In genomic region chr6:28104392-28105250, GRCh38 we compare ENCODE assay signal across 2 cellular contexts.
TF ChIP-seq lines count a peak whose summit lies in the region.

No MANE protein-coding gene starts in this region.

TF ChIP-seq in HEK293, 187 proteins besides CTCF, POLR2A, EP300 and RAD21 (continued from another document and continues in another):
- TF ChIP-seq ZNF488 (tag by site-specific recombination; IDR thresholded peaks at IDR 0.05) (no peak), ZBTB7A (tag by site-specific recombination; IDR thresholded peaks at IDR 0.05; ENCODE audit: low read depth) (no peak), ZBTB11 (tag by site-specific recombination; conservative IDR thresholded peaks at IDR 0.05; ENCODE audit: low read depth) (peak; percentile 98), ELK4 (IDR thresholded peaks at IDR 0.05; ENCODE audit: borderline replicate concordance, low read depth, low read length) (no peak), ZNF184 (tag by site-specific recombination; IDR thresholded peaks at IDR 0.05) (0 out of 2 replicates have a peak, but pooled peaks have one; percentile 7), ZNF10 (tag by site-specific recombination; IDR thresholded peaks at IDR 0.05) (no peak), BCL11B (tag by site-specific recombination; IDR thresholded peaks at IDR 0.05; ENCODE audit: low read depth) (peak; percentile 53; the same call in 1 of the 2 replicates), ZNF23 (tag by site-specific recombination; IDR thresholded peaks at IDR 0.05; ENCODE audit: borderline replicate concordance) (no peak), KLF8 (tag by site-specific recombination; IDR thresholded peaks at IDR 0.05) (peak; percentile 38; the same call in 1 of the 2 replicates), ZNF133 (tag by site-specific recombination; IDR thresholded peaks at IDR 0.05) (no peak), ZNF274 (IDR thresholded peaks at IDR 0.05; ENCODE audit: low read length) (no peak), ZNF274 (tag by site-specific recombination; IDR thresholded peaks at IDR 0.05; ENCODE audit: borderline replicate concordance) (no peak), SP2 (tag by site-specific recombination; IDR thresholded peaks at IDR 0.05) (peak; percentile 41), ZNF239 (tag by site-specific recombination; IDR thresholded peaks at IDR 0.05) (no peak), TSHZ1 (tag by site-specific recombination; IDR thresholded peaks at IDR 0.05; ENCODE audit: borderline replicate concordance) (no peak), ZNF692 (tag by site-specific recombination; IDR thresholded peaks at IDR 0.05) (peak; percentile 67; the same call in 1 of the 2 replicates), ZNF335 (tag by site-specific recombination; conservative IDR thresholded peaks at IDR 0.05) (peak; percentile 67), ZNF792 (tag by site-specific recombination; IDR thresholded peaks at IDR 0.05) (0 out of 2 replicates have a peak, but pooled peaks have one; percentile 34)

TF ChIP-seq in SK-N-SH, 30 proteins besides CTCF, POLR2A, EP300 and RAD21 (continued from another document):
- 0 out of 2 replicates have a peak, but pooled peaks have one; percentile 35 for TF ChIP-seq REST (IDR thresholded peaks at IDR 0.05; ENCODE audit: low read depth, low read length)
- TF ChIP-seq PBX3 (IDR thresholded peaks at IDR 0.05): no peak
- TF ChIP-seq SMC3 (IDR thresholded peaks at IDR 0.05; ENCODE audit: low read depth, low read length): no peak
- no peak for TF ChIP-seq EZH2phosphoT487 (IDR thresholded peaks at IDR 0.05; ENCODE audit: borderline replicate concordance, low read depth)
- TF ChIP-seq RFX5 (IDR thresholded peaks at IDR 0.05; ENCODE audit: low read length): no peak
- peak; percentile 18; the same call in 1 of the 2 replicates for TF ChIP-seq NRF1 (IDR thresholded peaks at IDR 0.05; ENCODE audit: low read depth, low read length)
- TF ChIP-seq POLR2AphosphoS5 (IDR thresholded peaks at IDR 0.05; ENCODE audit: low read depth, low read length): peak; percentile 95
- peak; percentile 11; the same call in 1 of the 2 replicates for TF ChIP-seq RCOR1 (IDR thresholded peaks at IDR 0.05; ENCODE audit: low read length)
- TF ChIP-seq CHD2 (IDR thresholded peaks at IDR 0.05; ENCODE audit: low read length, partially characterized antibody): peak; percentile 43
- TF ChIP-seq SIN3A (IDR thresholded peaks at IDR 0.05; ENCODE audit: borderline replicate concordance, low read depth, low read length): no peak
- peak; percentile 14; the same call in 1 of the 2 replicates for TF ChIP-seq TCF12 (IDR thresholded peaks at IDR 0.05)
- TF ChIP-seq USF2 (IDR thresholded peaks at IDR 0.05; ENCODE audit: borderline replicate concordance, low read depth, low read length): no peak
- TF ChIP-seq YY1 (IDR thresholded peaks at IDR 0.05; ENCODE audit: low read depth): peak; percentile 38; the same call in 1 of the 2 replicates
- 0 out of 2 replicates have a peak, but pooled peaks have one; percentile 21 for TF ChIP-seq MXI1 (IDR thresholded peaks at IDR 0.05; ENCODE audit: low read depth, low read length)
- no peak for TF ChIP-seq JUND (IDR thresholded peaks at IDR 0.05)
- TF ChIP-seq ZBTB33 (IDR thresholded peaks at IDR 0.05; ENCODE audit: borderline replicate concordance, low read depth): no peak; the same call in 1 of the 2 replicates
- TF ChIP-seq ELF1 (IDR thresholded peaks at IDR 0.05): peak; percentile 81
- no peak for TF ChIP-seq FOXM1 (IDR thresholded peaks at IDR 0.05; ENCODE audit: low read depth)
- TF ChIP-seq IRF3 (IDR thresholded peaks at IDR 0.05; ENCODE audit: low read depth, low read length): no peak
- TF ChIP-seq GABPA (IDR thresholded peaks at IDR 0.05; ENCODE audit: low read depth): peak; percentile 85
- TF ChIP-seq FOXJ3 (CRISPR knock-in tag; IDR thresholded peaks at IDR 0.05): no peak
- TF ChIP-seq MAX (IDR thresholded peaks at IDR 0.05; ENCODE audit: low read depth): peak; percentile 78
- no peak for TF ChIP-seq RXRA (IDR thresholded peaks at IDR 0.05; ENCODE audit: borderline replicate concordance, low read depth)
- TF ChIP-seq FOSL2 (IDR thresholded peaks at IDR 0.05; ENCODE audit: borderline replicate concordance, low read depth): no peak
- no peak for TF ChIP-seq NFIC (IDR thresholded peaks at IDR 0.05; ENCODE audit: borderline replicate concordance)
